8 cellular contexts compared by ENCODE assay signal in the genomic region with DNA sequence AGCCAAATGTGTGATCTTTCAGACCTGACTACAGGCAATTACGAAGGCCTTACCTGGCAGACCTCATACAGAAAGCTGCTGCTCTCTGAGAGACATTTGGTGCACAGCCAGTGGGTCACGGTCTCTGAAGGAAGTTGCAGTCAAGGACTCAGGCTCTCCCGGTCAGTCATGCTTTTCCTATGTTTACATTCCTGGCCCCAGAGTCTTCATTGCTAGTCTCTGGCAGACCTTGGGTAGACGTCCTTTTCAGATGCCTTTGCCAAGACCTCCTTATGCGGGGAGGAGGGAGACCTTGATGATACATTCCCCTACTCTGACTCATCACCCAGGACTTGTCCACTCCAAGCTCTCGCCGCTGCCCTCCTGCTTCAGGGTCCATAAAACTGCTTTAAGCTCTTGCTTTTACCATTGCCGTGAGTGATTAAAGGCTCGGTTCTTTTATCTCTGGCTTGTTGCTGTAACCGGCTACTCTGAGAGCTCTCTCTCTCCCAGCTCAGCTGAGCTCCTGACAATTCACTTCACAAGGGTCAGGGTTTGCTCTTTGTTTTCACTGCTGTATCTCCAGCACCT.
A peak's percentile ranks its signal among the peaks of the same experiment; 100 is the strongest.
DNase-seq lines count a peak whose midpoint lies in the region; ATAC-seq and TF ChIP-seq lines count a peak whose summit lies in the region.

No MANE protein-coding gene starts in this region.

- 54 to 77% (median 59%) methylated on average over 10 of the region's 10 CpGs for WGBS in spleen, 5 donors

- H3K4me3 ChIP-seq in HFF-Myc (replicated peaks; ENCODE audit: low read depth, low read length) (0 out of 2 replicates have a peak overlapping the region, but pooled peaks have one; percentile 10), spleen (no peak overlapping the region)

- H3K9me3 ChIP-seq in spleen, result no peaks in the 10 kb centered on the region

- ATAC-seq in stimulated activated memory B cell treated with anti-CD40 and anti-IgM and Interleukin-4, amounts not matched to agents 10 μg/mL and 1 μg/mL and 100 μg/mL, for 72 hours, result no peak
- ATAC-seq in GM19395 (IDR thresholded peaks at IDR 0.05; ENCODE audit: unreplicated experiment), result no peak

- H3K4me3 Mint-ChIP-seq in stimulated activated memory B cell treated with anti-CD40 and anti-IgM and Interleukin-4, amounts not matched to agents 10 μg/mL and 1 μg/mL and 100 μg/mL, for 72 hours, result no peak overlapping the region

- intact Hi-C loops in spleen (cut with DNase I; ENCODE audit: low total_unique reads), result no loop called here

- no peaks in the 10 kb centered on the region for H3K9me3 Mint-ChIP-seq in stimulated activated memory B cell treated with anti-CD40 and anti-IgM and Interleukin-4, amounts not matched to agents 10 μg/mL and 1 μg/mL and 100 μg/mL, for 72 hours

- H3K27me3 ChIP-seq in spleen (replicated peaks in 1 of 7), result no peaks in the 10 kb centered on the region

- peak overlapping the region in 6 of 8 donors; percentile 31 to 65 (median 53) for H3K27ac ChIP-seq in spleen

- H3K36me3 Mint-ChIP-seq in stimulated activated memory B cell treated with anti-CD40 and anti-IgM and Interleukin-4, amounts not matched to agents 10 μg/mL and 1 μg/mL and 100 μg/mL, for 72 hours, result no peaks in the 10 kb centered on the region

- H3K4me1 ChIP-seq in spleen, result peaks cover 0 to 12% (median 0%) of the 10 kb centered on the region in 6 donors

- peak; percentile 92 for DNase-seq in HFF-Myc (ENCODE audit: extremely low read depth, low read depth)
- DNase-seq in amniotic stem cell (lab: John Stamatoyannopoulos, UW), result peak; percentile 92
- peak; percentile 79 for DNase-seq in iPS-NIHi7 (ENCODE audit: extremely low spot score)
- no peak for DNase-seq in spleen
- DNase-seq in OCI-M1 (lab: John Stamatoyannopoulos, UW), result no peak
- no peak for DNase-seq in NCI-H2107 treated with DMSO at 0.1 percent for 48 hours (lab: John Stamatoyannopoulos, UW; ENCODE audit: unreplicated experiment)

- no peaks in the 10 kb centered on the region for H3K36me3 ChIP-seq in spleen

- no peak overlapping the region for H3K27ac Mint-ChIP-seq in stimulated activated memory B cell treated with anti-CD40 and anti-IgM and Interleukin-4, amounts not matched to agents 10 μg/mL and 1 μg/mL and 100 μg/mL, for 72 hours

- H3K4me1 Mint-ChIP-seq in stimulated activated memory B cell treated with anti-CD40 and anti-IgM and Interleukin-4, amounts not matched to agents 10 μg/mL and 1 μg/mL and 100 μg/mL, for 72 hours, result no peaks in the 10 kb centered on the region

- no peaks in the 10 kb centered on the region for H3K27me3 Mint-ChIP-seq in stimulated activated memory B cell treated with anti-CD40 and anti-IgM and Interleukin-4, amounts not matched to agents 10 μg/mL and 1 μg/mL and 100 μg/mL, for 72 hours

- TF ChIP-seq CTCF in HFF-Myc (IDR thresholded peaks at IDR 0.05; ENCODE audit: low read depth, low read length, missing control alignments) (no peak), spleen (IDR thresholded peaks at IDR 0.05 in 8 of 11, conservative IDR thresholded peaks at IDR 0.05 in 3 of 11) (no peak)

- no peak for TF ChIP-seq POLR2A in spleen (IDR thresholded peaks at IDR 0.05)

Comparison
In these comparisons a context has a peak if more than half of its experiments do, and no peak if none do; other contexts are left out.
1. DNase-seq: peak in HFF-Myc (single experiment), amniotic stem cell (single experiment) and iPS-NIHi7 (single experiment); none in spleen (single experiment), OCI-M1 (single experiment) and NCI-H2107 treated with DMSO at 0.1 percent for 48 hours (single experiment).